In the genomic region with DNA sequence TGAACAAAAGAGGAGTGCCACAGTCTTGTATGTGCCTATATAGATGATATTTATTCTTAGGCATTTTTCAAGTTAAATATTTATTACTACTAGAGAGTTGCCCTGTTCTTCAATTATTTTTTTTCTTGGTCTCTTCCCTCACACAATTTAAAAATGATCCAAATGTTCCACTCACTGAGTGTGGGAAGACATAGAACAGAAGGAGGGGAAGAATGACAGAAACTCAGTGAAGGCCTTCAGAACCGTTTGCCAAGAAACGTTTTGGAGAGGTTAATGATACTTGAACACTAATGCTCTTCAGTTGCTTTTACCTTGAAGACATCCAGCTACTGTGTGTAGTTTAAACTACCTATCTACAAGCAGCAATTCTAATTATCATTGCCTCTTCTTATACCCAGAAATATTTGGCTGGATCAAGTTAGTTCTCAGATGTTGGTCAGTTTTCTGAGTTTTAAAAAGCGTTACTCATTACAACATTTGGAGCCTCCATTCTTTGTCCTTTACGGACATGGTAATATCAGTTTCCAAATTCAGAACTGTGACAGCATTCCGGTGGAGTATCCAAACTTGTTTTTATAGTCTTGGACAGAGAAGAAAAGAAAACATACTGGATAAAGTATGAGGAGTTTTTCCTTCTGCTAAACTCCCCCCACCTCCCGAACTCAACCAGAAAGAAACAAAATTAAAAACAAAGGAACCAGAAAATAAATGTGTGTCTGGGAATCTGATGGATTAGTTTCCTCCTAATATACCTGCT, we compare ENCODE assay signal across 16 cellular contexts.
DNase-seq lines count a peak whose midpoint lies in the region; ATAC-seq and TF ChIP-seq lines count a peak whose summit lies in the region.
"Had no signal": no experiment of that assay in that cellular context is flagged by ENCODE, and none has a peak within 500 bp of the region (broad histone marks: within the 10 kb centered on the region; RNA-seq: fewer than 3 reads in every experiment).

No MANE protein-coding gene starts in this region.

- TF ChIP-seq CTCF in astrocyte of the spinal cord (IDR thresholded peaks at IDR 0.05; ENCODE audit: low read depth, low read length) (no peak), left ventricle myocardium inferior (IDR thresholded peaks at IDR 0.05; ENCODE audit: borderline replicate concordance) (no peak), osteocyte (IDR thresholded peaks at IDR 0.05) (no peak), upper lobe of right lung (IDR thresholded peaks at IDR 0.05) (no peak)

- no peaks in the 10 kb centered on the region for H3K36me3 Mint-ChIP-seq in osteocyte (ENCODE audit: unreplicated experiment)
- no peaks in the 10 kb centered on the region for H3K36me3 Mint-ChIP-seq in activated naive CD4-positive, alpha-beta T cell treated with anti-CD3 and anti-CD28 coated beads, Interleukin-2, amount 10 ng/mL, durations not matched to agents 7 days and 5 days
- H3K36me3 Mint-ChIP-seq: activated naive CD4-positive, alpha-beta T cell treated with anti-CD3 and anti-CD28 coated beads, Interleukin-2, amount 50 U/mL, for 24 hours had no signal

- H3K4me1 Mint-ChIP-seq in osteocyte (ENCODE audit: unreplicated experiment) = peaks cover 48% of the 10 kb centered on the region
- H3K4me1 Mint-ChIP-seq in activated naive CD4-positive, alpha-beta T cell treated with anti-CD3 and anti-CD28 coated beads, Interleukin-2, amount 10 ng/mL, durations not matched to agents 7 days and 5 days = no peaks in the 10 kb centered on the region
- H3K4me1 Mint-ChIP-seq: activated naive CD4-positive, alpha-beta T cell treated with anti-CD3 and anti-CD28 coated beads, Interleukin-2, amount 50 U/mL, for 24 hours had no signal

- H3K36me3 ChIP-seq in left ventricle myocardium inferior = no peaks in the 10 kb centered on the region
- H3K36me3 ChIP-seq in upper lobe of right lung = no peaks in the 10 kb centered on the region

- peak overlapping the region; percentile 83 for H3K27ac Mint-ChIP-seq in osteocyte (ENCODE audit: unreplicated experiment)
- no peak overlapping the region for H3K27ac Mint-ChIP-seq in activated naive CD4-positive, alpha-beta T cell treated with anti-CD3 and anti-CD28 coated beads, Interleukin-2, amount 10 ng/mL, durations not matched to agents 7 days and 5 days
- H3K27ac Mint-ChIP-seq: activated naive CD4-positive, alpha-beta T cell treated with anti-CD3 and anti-CD28 coated beads, Interleukin-2, amount 50 U/mL, for 24 hours; T-helper 1 cell treated with Interleukin-12 subunit alpha and Interleukin-12 subunit beta and Interleukin-4 antibody, amounts not matched to agents 30 μg/mL and 1 μg/mL, for 36 hours had no signal

- H3K9me3 Mint-ChIP-seq in osteocyte (ENCODE audit: unreplicated experiment) = no peaks in the 10 kb centered on the region
- no peaks in the 10 kb centered on the region for H3K9me3 Mint-ChIP-seq in activated naive CD4-positive, alpha-beta T cell treated with anti-CD3 and anti-CD28 coated beads, Interleukin-2, amount 10 ng/mL, durations not matched to agents 7 days and 5 days
- H3K9me3 Mint-ChIP-seq: activated naive CD4-positive, alpha-beta T cell treated with anti-CD3 and anti-CD28 coated beads, Interleukin-2, amount 50 U/mL, for 24 hours; T-helper 1 cell treated with Interleukin-12 subunit alpha and Interleukin-12 subunit beta and Interleukin-4 antibody, amounts not matched to agents 30 μg/mL and 1 μg/mL, for 36 hours had no signal

- ATAC-seq in upper lobe of right lung = no peak
- ATAC-seq: activated CD4-positive, CD25-positive, alpha-beta regulatory T cell treated with anti-CD3 and anti-CD28 coated beads, Interleukin-2, amount 50 U/mL, for 24 hours; Panc1 had no signal

- CTCF ChIA-PET in activated naive CD4-positive, alpha-beta T cell treated with anti-CD3 and anti-CD28 coated beads, Interleukin-2, amount 10 ng/mL, durations not matched to agents 7 days and 5 days (lab: Charles Lee) = interaction anchor here (2.8 kb wide), 1 partner anchor 13 kb away, joined by 9 read pairs; no protein-coding TSS in a partner anchor

- H3K27ac ChIP-seq in left ventricle myocardium inferior (replicated peaks) (peak overlapping the region; percentile 69), upper lobe of right lung (peak overlapping the region; percentile 67)
- H3K27ac ChIP-seq: C4-2B had no signal

- intact Hi-C loops in left ventricle myocardium inferior (cut with micrococcal nuclease) = no loop called here
- intact Hi-C loops in upper lobe of right lung (cut with DNase I) = no loop called here

- in situ Hi-C loops in astrocyte of the spinal cord (cut with HindIII; ENCODE audit: low sequenced_read_pairs) = no loop called here

- H3K27me3 Mint-ChIP-seq in osteocyte (ENCODE audit: unreplicated experiment) = no peaks in the 10 kb centered on the region
- H3K27me3 Mint-ChIP-seq in activated naive CD4-positive, alpha-beta T cell treated with anti-CD3 and anti-CD28 coated beads, Interleukin-2, amount 10 ng/mL, durations not matched to agents 7 days and 5 days = no peaks in the 10 kb centered on the region
- H3K27me3 Mint-ChIP-seq: activated naive CD4-positive, alpha-beta T cell treated with anti-CD3 and anti-CD28 coated beads, Interleukin-2, amount 50 U/mL, for 24 hours had no signal

- H3K4me3 ChIP-seq in astrocyte of the spinal cord (ENCODE audit: low read depth, low read length) (no peak overlapping the region), left ventricle myocardium inferior (no peak overlapping the region), upper lobe of right lung (no peak overlapping the region)
- H3K4me3 ChIP-seq: GM12878 had no signal

- no peaks in the 10 kb centered on the region for H3K9me3 ChIP-seq in left ventricle myocardium inferior (replicated peaks)
- no peaks in the 10 kb centered on the region for H3K9me3 ChIP-seq in upper lobe of right lung

- DNase-seq in astrocyte of the spinal cord (ENCODE audit: low read depth, low spot score) (peak; percentile 29), left ventricle myocardium inferior (no peak), osteocyte (ENCODE audit: extremely low spot score, unreplicated experiment) (no peak), upper lobe of right lung (no peak), NCI-H1105 treated with DMSO at 0.1 percent for 48 hours (lab: John Stamatoyannopoulos, UW) (no peak), GOT3 (lab: John Stamatoyannopoulos, UW) (no peak)
- DNase-seq in activated naive CD4-positive, alpha-beta T cell treated with anti-CD3 and anti-CD28 coated beads, Interleukin-2, amount 10 ng/mL, durations not matched to agents 7 days and 5 days = no peak
- DNase-seq: activated CD8-positive, alpha-beta memory T cell treated with anti-CD3 and anti-CD28 coated beads, Interleukin-2, amount 50 U/mL, for 48 hours; NCI-H1930; stimulated activated CD4-positive, alpha-beta T cell treated with anti-CD3 and anti-CD28 coated beads, Interleukin-12 subunit alpha, Interleukin-12 subunit beta, amount 100 ng/mL, for 4 hours had no signal

- H3K4me3 Mint-ChIP-seq in osteocyte (ENCODE audit: unreplicated experiment) = peak overlapping the region; percentile 36
- no peak overlapping the region for H3K4me3 Mint-ChIP-seq in activated naive CD4-positive, alpha-beta T cell treated with anti-CD3 and anti-CD28 coated beads, Interleukin-2, amount 10 ng/mL, durations not matched to agents 7 days and 5 days
- H3K4me3 Mint-ChIP-seq: activated naive CD4-positive, alpha-beta T cell treated with anti-CD3 and anti-CD28 coated beads, Interleukin-2, amount 50 U/mL, for 24 hours; T-helper 1 cell treated with Interleukin-12 subunit alpha and Interleukin-12 subunit beta and Interleukin-4 antibody, amounts not matched to agents 30 μg/mL and 1 μg/mL, for 36 hours had no signal

- peaks cover 30% of the 10 kb centered on the region for H3K4me1 ChIP-seq in left ventricle myocardium inferior
- peaks cover 8% of the 10 kb centered on the region for H3K4me1 ChIP-seq in upper lobe of right lung

- H3K27me3 ChIP-seq in left ventricle myocardium inferior (ENCODE audit: low read depth) (no peaks in the 10 kb centered on the region), upper lobe of right lung (no peaks in the 10 kb centered on the region)
